In the genomic region with DNA sequence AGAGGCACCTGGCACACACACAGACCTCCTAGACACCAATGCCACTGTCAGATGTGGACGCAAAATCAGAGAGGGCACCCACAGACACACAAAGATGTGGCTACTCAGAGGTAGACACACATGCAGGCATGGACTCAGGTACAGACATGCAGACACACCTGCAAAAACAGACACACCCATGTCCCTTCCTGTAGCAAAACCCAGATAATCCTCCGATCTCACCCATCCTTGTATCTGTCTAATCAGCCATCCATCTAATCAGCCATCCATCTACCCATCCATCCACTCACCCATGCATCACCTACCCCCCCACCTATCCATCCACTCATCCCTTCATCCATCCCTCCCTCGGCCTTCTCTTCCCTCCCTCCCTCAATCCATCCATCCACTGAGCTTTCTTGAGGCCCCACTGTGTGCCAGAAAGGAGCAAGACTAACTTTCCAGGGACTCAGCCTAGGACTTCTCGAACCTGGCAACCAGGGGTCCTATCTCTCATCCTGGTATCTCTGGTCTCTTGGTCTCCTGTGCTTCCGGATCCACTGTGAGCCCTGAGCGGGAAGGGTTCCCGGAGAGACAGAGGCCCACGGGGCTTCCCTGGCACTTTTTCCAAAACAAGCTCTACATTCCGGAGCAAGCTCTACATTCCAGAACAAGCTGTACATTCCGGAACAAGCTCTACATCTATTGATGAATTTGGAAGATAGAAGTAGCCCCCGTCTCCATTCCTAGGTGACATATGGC, we compare ENCODE assay signal across 13 cellular contexts. TPM values are rescaled to one million over a fixed set of nuclear protein-coding genes. Genes with fewer than 3 reads are reported as not detected.
DNase-seq lines count a peak whose midpoint lies in the region; ATAC-seq and TF ChIP-seq lines count a peak whose summit lies in the region.
"Had no signal": no experiment of that assay in that cellular context is flagged by ENCODE, and none has a peak within 500 bp of the region (broad histone marks: within the 10 kb centered on the region; RNA-seq: fewer than 3 reads in every experiment).

No MANE protein-coding gene starts in this region.

- H3K4me3 ChIP-seq in upper lobe of left lung: no peak overlapping the region
- H3K4me3 ChIP-seq in prostate gland: no peak overlapping the region

- no peak for TF ChIP-seq EP300 in upper lobe of left lung (IDR thresholded peaks at IDR 0.05)

- H3K4me1 ChIP-seq in upper lobe of left lung: peaks cover 32 to 58% (median 48%) of the 10 kb centered on the region in 4 donors
- H3K4me1 ChIP-seq in prostate gland (replicated peaks): no peaks in the 10 kb centered on the region

- H3K9me3 Mint-ChIP-seq in T-helper 1 cell treated with Interleukin-12 subunit alpha and Interleukin-12 subunit beta and Interleukin-4 antibody, amounts not matched to agents 30 μg/mL and 1 μg/mL, for 36 hours: no peaks in the 10 kb centered on the region
- H3K9me3 Mint-ChIP-seq in dendritic cell treated with granulocyte-macrophage colony-stimulating factor and Interleukin-4, amounts not matched to agents 40 ng/mL and 50 ng/mL, for 4 days: no peaks in the 10 kb centered on the region
- no peaks in the 10 kb centered on the region for H3K9me3 Mint-ChIP-seq in mesothelial cell of epicardium
- H3K9me3 Mint-ChIP-seq: activated naive CD8-positive, alpha-beta T cell treated with anti-CD3 and anti-CD28 coated beads, Interleukin-2, amount 10 ng/mL, durations not matched to agents 7 days and 5 days had no signal

- peak overlapping the region; percentile 38 for H3K4me3 Mint-ChIP-seq in T-helper 1 cell treated with Interleukin-12 subunit alpha and Interleukin-12 subunit beta and Interleukin-4 antibody, amounts not matched to agents 30 μg/mL and 1 μg/mL, for 36 hours
- no peak overlapping the region for H3K4me3 Mint-ChIP-seq in dendritic cell treated with granulocyte-macrophage colony-stimulating factor and Interleukin-4, amounts not matched to agents 40 ng/mL and 50 ng/mL, for 4 days
- H3K4me3 Mint-ChIP-seq in mesothelial cell of epicardium: peak overlapping the region; percentile 55

- TF ChIP-seq CTCF in mesothelial cell of epicardium (IDR thresholded peaks at IDR 0.05; ENCODE audit: unreplicated experiment) (no peak), upper lobe of left lung (IDR thresholded peaks at IDR 0.05) (no peak), prostate gland (IDR thresholded peaks at IDR 0.05) (no peak)

- H3K27ac ChIP-seq in upper lobe of left lung (peak overlapping the region in 3 of 4 donors; percentile 90 to 93 (median 90)), prostate gland (no peak overlapping the region)
- H3K27ac ChIP-seq: lower lobe of right lung, WERI-Rb-1 had no signal

- no peaks in the 10 kb centered on the region for H3K36me3 Mint-ChIP-seq in T-helper 1 cell treated with Interleukin-12 subunit alpha and Interleukin-12 subunit beta and Interleukin-4 antibody, amounts not matched to agents 30 μg/mL and 1 μg/mL, for 36 hours (ENCODE audit: low read depth)
- no peaks in the 10 kb centered on the region for H3K36me3 Mint-ChIP-seq in dendritic cell treated with granulocyte-macrophage colony-stimulating factor and Interleukin-4, amounts not matched to agents 40 ng/mL and 50 ng/mL, for 4 days (ENCODE audit: low read depth)
- H3K36me3 Mint-ChIP-seq in mesothelial cell of epicardium: no peaks in the 10 kb centered on the region
- H3K36me3 Mint-ChIP-seq: activated naive CD8-positive, alpha-beta T cell treated with anti-CD3 and anti-CD28 coated beads, Interleukin-2, amount 10 ng/mL, durations not matched to agents 7 days and 5 days had no signal

- ATAC-seq in upper lobe of left lung (ENCODE audit: low FRiP score in 2 of 2) (no peak), GM18505 (IDR thresholded peaks at IDR 0.05; ENCODE audit: unreplicated experiment) (no peak)

- DNase-seq in T-helper 1 cell: no peak
- no peak for DNase-seq in mesothelial cell of epicardium (ENCODE audit: low spot score in 2 of 2, unreplicated experiment in 2 of 2)
- DNase-seq in upper lobe of left lung: no peak
- no peak for DNase-seq in prostate gland (ENCODE audit: low spot score)
- DNase-seq in mucosa of gallbladder (ENCODE audit: low spot score): no peak
- DNase-seq: NCI-H226 had no signal

- H3K4me1 Mint-ChIP-seq in T-helper 1 cell treated with Interleukin-12 subunit alpha and Interleukin-12 subunit beta and Interleukin-4 antibody, amounts not matched to agents 30 μg/mL and 1 μg/mL, for 36 hours (ENCODE audit: low read depth): peaks cover 33% of the 10 kb centered on the region
- H3K4me1 Mint-ChIP-seq in dendritic cell treated with granulocyte-macrophage colony-stimulating factor and Interleukin-4, amounts not matched to agents 40 ng/mL and 50 ng/mL, for 4 days (ENCODE audit: low read depth): peaks cover 86% of the 10 kb centered on the region
- peaks cover 37% of the 10 kb centered on the region for H3K4me1 Mint-ChIP-seq in mesothelial cell of epicardium

- no peak for TF ChIP-seq POLR2A in upper lobe of left lung (IDR thresholded peaks at IDR 0.05)
- no peak for TF ChIP-seq POLR2A in GM18505 (IDR thresholded peaks at IDR 0.05; ENCODE audit: borderline replicate concordance, extremely low read depth, insufficient read depth, insufficient read length)
- no peak for TF ChIP-seq POLR2A in prostate gland (IDR thresholded peaks at IDR 0.05)

- no peak overlapping the region for H3K27ac Mint-ChIP-seq in T-helper 1 cell treated with Interleukin-12 subunit alpha and Interleukin-12 subunit beta and Interleukin-4 antibody, amounts not matched to agents 30 μg/mL and 1 μg/mL, for 36 hours
- peak overlapping the region; percentile 54 for H3K27ac Mint-ChIP-seq in dendritic cell treated with granulocyte-macrophage colony-stimulating factor and Interleukin-4, amounts not matched to agents 40 ng/mL and 50 ng/mL, for 4 days
- H3K27ac Mint-ChIP-seq in mesothelial cell of epicardium: peak overlapping the region; percentile 91
- H3K27ac Mint-ChIP-seq: activated naive CD8-positive, alpha-beta T cell treated with anti-CD3 and anti-CD28 coated beads, Interleukin-2, amount 10 ng/mL, durations not matched to agents 7 days and 5 days had no signal

- intact Hi-C loops in dendritic cell treated with granulocyte-macrophage colony-stimulating factor and Interleukin-4, amounts not matched to agents 40 ng/mL and 50 ng/mL, for 4 days (cut with micrococcal nuclease): loop anchor here (1.0 to 5.0 kb wide), 3 partner anchors 36 to 93 kb away; no protein-coding TSS in a partner anchor
- intact Hi-C loops in prostate gland (cut with DNase I): loop anchor here (1.0 to 5.0 kb wide), 3 partner anchors 56 to 109 kb away; no protein-coding TSS in a partner anchor

- H3K27me3 Mint-ChIP-seq in T-helper 1 cell treated with Interleukin-12 subunit alpha and Interleukin-12 subunit beta and Interleukin-4 antibody, amounts not matched to agents 30 μg/mL and 1 μg/mL, for 36 hours (ENCODE audit: low read depth): peaks cover 19% of the 10 kb centered on the region
- no peaks in the 10 kb centered on the region for H3K27me3 Mint-ChIP-seq in dendritic cell treated with granulocyte-macrophage colony-stimulating factor and Interleukin-4, amounts not matched to agents 40 ng/mL and 50 ng/mL, for 4 days
- H3K27me3 Mint-ChIP-seq in mesothelial cell of epicardium (ENCODE audit: low read depth): no peaks in the 10 kb centered on the region

- no peaks in the 10 kb centered on the region for H3K27me3 ChIP-seq in upper lobe of left lung
- no peaks in the 10 kb centered on the region for H3K27me3 ChIP-seq in prostate gland (replicated peaks; ENCODE audit: insufficient read depth)

- H3K9me3 ChIP-seq in upper lobe of left lung: no peaks in the 10 kb centered on the region
- no peaks in the 10 kb centered on the region for H3K9me3 ChIP-seq in prostate gland
- H3K9me3 ChIP-seq: lower lobe of right lung, psoas muscle had no signal

- WGBS in upper lobe of left lung, 2 donors: 70 to 75% methylated on average over 11 of the region's 11 CpGs
- WGBS in prostate gland: 63% methylated on average over 11 of the region's 11 CpGs

- H3K36me3 ChIP-seq in upper lobe of left lung: peaks cover 0 to 5% (median 2%) of the 10 kb centered on the region in 4 donors
- no peaks in the 10 kb centered on the region for H3K36me3 ChIP-seq in prostate gland
- H3K36me3 ChIP-seq: WERI-Rb-1 had no signal

RNA-seq across cellular contexts. Expression of a gene that starts 1.1 kb away (rescaled TPM):
- 32.4 to 35.7 TPM (median 35.3 TPM) in 3 replicates for total RNA-seq in mesothelial cell of epicardium
- 100 to 1,000 TPM in 5 of 6 donors, 10 to 100 TPM in 1; 98.7 to 469 (median 290) TPM for total RNA-seq in upper lobe of left lung
- 100 to 1,000 TPM in 1 of 2 donors, 10 to 100 TPM in 1; 39.6 to 157 TPM for total RNA-seq in prostate gland
- 389 TPM for total RNA-seq in mucosa of gallbladder

Comparison
In these comparisons a context has a peak if more than half of its experiments do, and no peak if none do; other contexts are left out.
1. H3K27ac ChIP-seq: peak in upper lobe of left lung (3 of 4); none in prostate gland (0 of 2).